Comparison of ENCODE assay signal across 24 cellular contexts in the genomic region with DNA sequence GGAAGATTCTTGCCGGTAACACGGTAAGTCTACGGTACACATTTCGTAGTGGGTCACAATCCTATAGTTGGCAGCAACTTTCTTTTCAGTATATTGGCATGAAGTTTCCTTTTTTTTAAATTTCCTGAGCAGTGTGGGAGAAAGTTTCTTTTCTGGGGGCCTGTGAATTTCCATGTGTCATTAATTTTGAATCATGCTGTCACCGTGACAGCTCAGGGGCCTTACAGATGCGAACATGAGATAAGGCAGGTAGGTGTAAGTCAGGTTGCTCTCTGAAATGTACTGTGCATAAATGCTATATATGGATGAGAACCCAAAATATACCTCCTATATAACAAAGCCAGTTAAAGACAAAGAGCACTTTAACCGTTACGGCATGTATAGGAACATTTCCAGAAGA.
"Had no signal": no experiment of that assay in that cellular context is flagged by ENCODE, and none has a peak within 500 bp of the region (broad histone marks: within the 10 kb centered on the region; RNA-seq: fewer than 3 reads in every experiment).

No MANE protein-coding gene starts in this region.

- H3K36me3 ChIP-seq: stomach, suprapubic skin, thoracic aorta, thyroid gland, tibial artery, tibial nerve, transverse colon, upper lobe of left lung, upper lobe of right lung, uterus, vagina had no signal

- H3K27ac ChIP-seq: stomach, suprapubic skin, testis, thoracic aorta, thyroid gland, tibial artery, tibial nerve, transverse colon, upper lobe of left lung, upper lobe of right lung, uterus, vagina had no signal

- DNase-seq: stimulated activated CD4-positive, alpha-beta T cell treated with anti-CD3 and anti-CD28 coated beads, Interleukin-2, amount 100 ng/mL, for 48 hours; stimulated activated CD4-positive, alpha-beta T cell treated with anti-CD3 and anti-CD28 coated beads, Interleukin-4, amount 100 ng/mL, for 1 hour; stimulated activated CD4-positive, alpha-beta T cell treated with anti-CD3 and anti-CD28 coated beads, Interleukin-4, amount 100 ng/mL, for 24 hours; stimulated activated CD4-positive, alpha-beta T cell treated with anti-CD3 and anti-CD28 coated beads, Interleukin-4, amount 100 ng/mL, for 4 hours; stimulated activated CD8-positive, alpha-beta memory T cell treated with anti-CD3 and anti-CD28 coated beads, Interleukin-4, amount 100 ng/mL, for 48 hours; stimulated activated naive B cell treated with anti-CD40 and anti-IgM and Interleukin-4, amounts not matched to agents 10 μg/mL and 1 μg/mL and 100 μg/mL, for 72 hours; stimulated activated naive CD4-positive, alpha-beta T cell; stimulated activated naive CD4-positive, alpha-beta T cell treated with Interleukin-2 at 50 U/mL for 16 hours; stimulated activated naive CD8-positive, alpha-beta T cell treated with anti-CD3 and anti-CD28 coated beads, Interleukin-15, amount 100 ng/mL, for 72 hours; stimulated activated naive CD8-positive, alpha-beta T cell treated with anti-CD3 and anti-CD28 coated beads, Interleukin-15, Interleukin-2, amounts not matched to agents 100 U/mL and 50 U/mL, for 24 hours; stomach; substantia nigra; testis; thyroid gland; tibial artery; transverse colon; trophoblast cell; upper lobe of left lung; upper lobe of right lung; uterus had no signal

- H3K9me3 ChIP-seq: stomach, suprapubic skin, testis, thoracic aorta, thyroid gland, tibial artery, tibial nerve, transverse colon, upper lobe of left lung, upper lobe of right lung, uterus, vagina had no signal

- H3K4me1 ChIP-seq: stomach, suprapubic skin, testis, thyroid gland, tibial artery, transverse colon, upper lobe of left lung, upper lobe of right lung, uterus, vagina had no signal

- H3K4me3 ChIP-seq: stomach, suprapubic skin, testis, thoracic aorta, thyroid gland, tibial artery, tibial nerve, transverse colon, upper lobe of left lung, upper lobe of right lung, uterus, vagina had no signal

- H3K27me3 ChIP-seq: testis, thyroid gland, tibial artery, tibial nerve, transverse colon, upper lobe of left lung, upper lobe of right lung, uterus, vagina had no signal
